In genomic region chr1:21170837-21171236, GRCh38 we compare ENCODE assay signal across 8 cellular contexts. TPM values are rescaled to one million over a fixed set of nuclear protein-coding genes. Genes with fewer than 3 reads are reported as not detected.
DNase-seq lines count a peak whose midpoint lies in the region; ATAC-seq and TF ChIP-seq lines count a peak whose summit lies in the region.
"Not testable (repeated sequence)": the region's sequence is repeated elsewhere in the genome, so short reads cannot be mapped to it uniquely, and the experiment has no call there.

No MANE protein-coding gene starts in this region.

- not testable (repeated sequence) for TF ChIP-seq EP300 in esophagus muscularis mucosa (IDR thresholded peaks at IDR 0.05)

- 31% methylated on average over 4 of the region's 4 CpGs for WGBS in esophagus muscularis mucosa
- WGBS in psoas muscle, 3 donors = 15 to 26% (median 18%) methylated on average over 4 of the region's 4 CpGs

- not testable (repeated sequence) for H3K27ac ChIP-seq in HEK293 (ENCODE audit: extremely low read depth, low read depth, low read length)
- peak overlapping the region; percentile 17 to 72 (median 60) for H3K27ac ChIP-seq in esophagus muscularis mucosa (replicated peaks in 1 of 4)
- peak overlapping the region; percentile 67 for H3K27ac ChIP-seq in cardiac muscle cell
- peak overlapping the region; percentile 69 for H3K27ac ChIP-seq in psoas muscle
- H3K27ac ChIP-seq in uterus = peak overlapping the region; percentile 42 to 70

- POLR2A ChIA-PET in HEK293 (lab: Yijun Ruan, JAX) = interaction anchor here (0.7 to 1.2 kb wide), 4 partner anchors 9 to 396 kb away, joined by 3 to 4 read pairs (median 4); no protein-coding TSS in a partner anchor

- not testable (repeated sequence) for H3K4me1 ChIP-seq in HEK293 (ENCODE audit: control insufficient read depth, insufficient read depth, low read length); uterus
- H3K4me1 ChIP-seq in esophagus muscularis mucosa = peaks cover 21 to 49% (median 41%) of the 10 kb centered on the region in 4 donors
- H3K4me1 ChIP-seq in cardiac muscle cell (ENCODE audit: low read depth) = peaks cover 14% of the 10 kb centered on the region
- peaks cover 30% of the 10 kb centered on the region for H3K4me1 ChIP-seq in psoas muscle

- not testable (repeated sequence) for H3K4me3 Mint-ChIP-seq in memory B cell

- H3K9me3 Mint-ChIP-seq in memory B cell = not testable (repeated sequence)

- CTCF ChIA-PET in HEK293 (lab: Yijun Ruan, JAX) = interaction anchor here (0.7 kb wide), 3 partner anchors 13 to 589 kb away, joined by 3 to 4 read pairs (median 4); no protein-coding TSS in a partner anchor

- not testable (repeated sequence) for H3K36me3 Mint-ChIP-seq in memory B cell

- H3K36me3 ChIP-seq in HEK293 (ENCODE audit: control insufficient read depth in 2 of 2, insufficient read depth in 1 of 2, low read length in 2 of 2) (peaks cover 46 to 69% of the 10 kb centered on the region in 2 experiments), esophagus muscularis mucosa (peaks cover 0 to 38% (median 9%) of the 10 kb centered on the region in 4 donors), psoas muscle (ENCODE audit: insufficient read depth in 1 of 2, low read depth in 1 of 2) (peaks cover 0 to 34% of the 10 kb centered on the region in 2 donors)
- H3K36me3 ChIP-seq in cardiac muscle cell, uterus: not testable (repeated sequence)

- peak overlapping the region; percentile 51 for H3K27ac Mint-ChIP-seq in memory B cell

- not testable (repeated sequence) for TF ChIP-seq CTCF in HEK293 (tag by site-specific recombination; IDR thresholded peaks at IDR 0.05); esophagus muscularis mucosa (IDR thresholded peaks at IDR 0.05); cardiac muscle cell (IDR thresholded peaks at IDR 0.05; ENCODE audit: low read depth, low read length); psoas muscle (IDR thresholded peaks at IDR 0.05); uterus (IDR thresholded peaks at IDR 0.05)

- not testable (repeated sequence) for ATAC-seq in memory B cell (ENCODE audit: low read depth)
- peak in 1 of 4 donors; percentile 5 for ATAC-seq in psoas muscle

- H3K9me3 ChIP-seq in HEK293 (ENCODE audit: control insufficient read depth, insufficient read depth, low read depth, low read length); esophagus muscularis mucosa; cardiac muscle cell (ENCODE audit: low read depth); psoas muscle; uterus: not testable (repeated sequence)

- H3K4me3 ChIP-seq in HEK293 (ENCODE audit: low read depth, low read length); esophagus muscularis mucosa; cardiac muscle cell; psoas muscle; uterus: not testable (repeated sequence)

- peaks cover 27% of the 10 kb centered on the region for H3K4me1 Mint-ChIP-seq in memory B cell

- H3K27me3 ChIP-seq in esophagus muscularis mucosa; cardiac muscle cell; psoas muscle (ENCODE audit: insufficient read depth in 3 of 3, low read length in 2 of 3); uterus: not testable (repeated sequence)

- DNase-seq in NCI-H2227 (lab: John Stamatoyannopoulos, UW; ENCODE audit: unreplicated experiment) (peak; percentile 6), astrocyte of the hippocampus (ENCODE audit: low read depth, low spot score) (peak; percentile 64), cardiac muscle cell (ENCODE audit: low read depth in 1 of 2, low spot score in 1 of 2) (peak; percentile 26 to 78), uterus (peak in 1 of 2 donors; percentile 45)
- DNase-seq in esophagus muscularis mucosa (ENCODE audit: extremely low spot score); memory B cell (ENCODE audit: low spot score in 2 of 2); psoas muscle: not testable (repeated sequence)

- TF ChIP-seq POLR2A in esophagus muscularis mucosa (IDR thresholded peaks at IDR 0.05; ENCODE audit: low read depth); uterus (IDR thresholded peaks at IDR 0.05): not testable (repeated sequence)

- H3K27me3 Mint-ChIP-seq in memory B cell = not testable (repeated sequence)

- intact Hi-C loops in esophagus muscularis mucosa (cut with DNase I) = loop anchor here (10.0 kb wide), 1 partner anchor 146 kb away; no protein-coding TSS in a partner anchor
- intact Hi-C loops in psoas muscle (cut with DNase I); uterus (cut with DNase I; ENCODE audit: low total_unique reads): not testable (repeated sequence)

TF ChIP-seq in HEK293, 187 proteins besides CTCF, POLR2A, EP300 and RAD21 (continues in another document):
- TF ChIP-seq ZXDB (tag by site-specific recombination; IDR thresholded peaks at IDR 0.05) = peak; percentile 41; the same call in 1 of the 2 replicates
- TF ChIP-seq OSR2 (tag by site-specific recombination; IDR thresholded peaks at IDR 0.05) = peak; percentile 43; the same call in 1 of the 2 replicates
- peak; percentile 2; the same call in 1 of the 2 replicates for TF ChIP-seq KLF7 (tag by site-specific recombination; IDR thresholded peaks at IDR 0.05; ENCODE audit: borderline replicate concordance)
- TF ChIP-seq PRDM6 (tag by site-specific recombination; IDR thresholded peaks at IDR 0.05) = peak; percentile 86
- TF ChIP-seq PRDM1 (tag by site-specific recombination; IDR thresholded peaks at IDR 0.05) = peak; percentile 32; the same call in 1 of the 2 replicates
- 0 out of 2 replicates have a peak, but pooled peaks have one; percentile 44 for TF ChIP-seq BCL11B (tag by site-specific recombination; IDR thresholded peaks at IDR 0.05; ENCODE audit: low read depth)
- TF ChIP-seq ZNF660 (tag by site-specific recombination; IDR thresholded peaks at IDR 0.05) = peak; percentile 86
- TF ChIP-seq ZNF280D (tag by site-specific recombination; IDR thresholded peaks at IDR 0.05) = peak; percentile 63; the same call in 1 of the 2 replicates
- TF ChIP-seq KLF10 (tag by site-specific recombination; IDR thresholded peaks at IDR 0.05) = peak; percentile 45; the same call in 1 of the 2 replicates
- TF ChIP-seq ZNF37A (tag by site-specific recombination; IDR thresholded peaks at IDR 0.05) = peak; percentile 65; the same call in 1 of the 2 replicates
- TF ChIP-seq SCRT1 (tag by site-specific recombination; IDR thresholded peaks at IDR 0.05; ENCODE audit: borderline replicate concordance) = peak; percentile 32; the same call in 1 of the 2 replicates
- peak; percentile 44 for TF ChIP-seq ZNF580 (tag by site-specific recombination; IDR thresholded peaks at IDR 0.05)

RNA-seq across cellular contexts. Expression of gene EIF4G3, which starts 5.9 kb away (rescaled TPM):
- total RNA-seq in esophagus muscularis mucosa = 10 to 100 TPM; 43.7 to 64.0 (median 62.2) TPM
- 36.0 and 55.3 TPM in 2 replicates for total RNA-seq in cardiac muscle cell
- 37.8 and 39.2 TPM in 2 replicates for polyA plus RNA-seq in cardiac muscle cell
- 10 to 100 TPM; 38.7 to 58.1 (median 48.2) TPM for total RNA-seq in psoas muscle
- polyA plus RNA-seq in psoas muscle = 10 to 100 TPM; 11.3 to 58.1 (median 24.6) TPM
- total RNA-seq in uterus = 10 to 100 TPM; 18.8 to 75.0 (median 34.9) TPM
